In genomic region chr9:93419023-93419422, GRCh38 we compare ENCODE assay signal across 23 cellular contexts. TPM values are rescaled to one million over a fixed set of nuclear protein-coding genes. Genes with fewer than 3 reads are reported as not detected.
DNase-seq lines count a peak whose midpoint lies in the region; ATAC-seq, FAIRE-seq and TF ChIP-seq lines count a peak whose summit lies in the region.
"Had no signal": no experiment of that assay in that cellular context is flagged by ENCODE, and none has a peak within 500 bp of the region (broad histone marks: within the 10 kb centered on the region; RNA-seq: fewer than 3 reads in every experiment).

No MANE protein-coding gene starts in this region.

- no peak overlapping the region for H3K27ac Mint-ChIP-seq in endothelial cell (ENCODE audit: unreplicated experiment)
- H3K27ac Mint-ChIP-seq in CD8-positive, alpha-beta memory T cell: peak overlapping the region in 1 of 8 donors; percentile 26
- H3K27ac Mint-ChIP-seq: B cell; CD4-positive, alpha-beta T cell; CD8-positive, alpha-beta T cell had no signal

- no peaks in the 10 kb centered on the region for H3K27me3 ChIP-seq in HepG2 (ENCODE audit: control insufficient read depth in 1 of 2, insufficient read depth in 2 of 2, low read length in 2 of 2)
- no peaks in the 10 kb centered on the region for H3K27me3 ChIP-seq in right lobe of liver
- no peaks in the 10 kb centered on the region for H3K27me3 ChIP-seq in CD8-positive, alpha-beta memory T cell (ENCODE audit: insufficient read depth, low read length, poor library complexity, severe bottlenecking)
- H3K27me3 ChIP-seq: BLaER1 treated with 17β-estradiol and CSF1 and Interleukin-3, amounts not matched to agents 10 nM and 100 nM had no signal

- no peak for ATAC-seq in HepG2
- ATAC-seq in right lobe of liver: no peak
- ATAC-seq: A549; CD8-positive, alpha-beta T cell had no signal

- WGBS in HepG2 (ENCODE audit: low lambda C conversion rate): 6% methylated on average over 1 of the region's 1 CpG
- 63% methylated on average over 1 of the region's 1 CpG for WGBS in right lobe of liver (ENCODE audit: insufficient coverage, low coverage, low lambda C conversion rate, missing lambda C conversion rate)

- TF ChIP-seq EP300 in HepG2 (IDR thresholded peaks at IDR 0.05; ENCODE audit: low read depth in 2 of 2, low read length in 2 of 2) (no peak), HepG2 (CRISPR knock-in tag; IDR thresholded peaks at IDR 0.05; ENCODE audit: borderline replicate concordance) (no peak)

- no TSS peak for BruUV-seq in HepG2 (replicated peaks; lab: Mats Ljungman, UMichigan)

- in situ Hi-C loops in HepG2 (cut with HindIII; ENCODE audit: extremely low pct_ligation_motif_present, low pct_unique_long_range_greater_than_20kb): no loop called here

- H3K4me1 Mint-ChIP-seq in endothelial cell (ENCODE audit: unreplicated experiment): peaks cover 17% of the 10 kb centered on the region
- no peaks in the 10 kb centered on the region for H3K4me1 Mint-ChIP-seq in CD8-positive, alpha-beta memory T cell
- H3K4me1 Mint-ChIP-seq: B cell had no signal

- TF ChIP-seq POLR2A in HepG2 (IDR thresholded peaks at IDR 0.05; ENCODE audit: insufficient read depth in 1 of 2, low read depth in 2 of 2, low read length in 2 of 2) (no peak), right lobe of liver (IDR thresholded peaks at IDR 0.05) (no peak)

- no peak overlapping the region for H2AFZ ChIP-seq in HepG2 (ENCODE audit: low read length)

- CTCF ChIA-PET in HepG2 (lab: Yijun Ruan, JAX; ENCODE audit: low intra/inter-chr PET ratio, low total read pairs): no interaction called here
- CTCF ChIA-PET in CD8-positive, alpha-beta memory T cell (lab: Charles Lee): no interaction called here

- peaks cover 5% of the 10 kb centered on the region for H3K9me3 Mint-ChIP-seq in endothelial cell (ENCODE audit: unreplicated experiment)
- peaks cover 12 to 35% (median 24%) of the 10 kb centered on the region in 5 donors for H3K9me3 Mint-ChIP-seq in CD8-positive, alpha-beta memory T cell

- H3K4me3 ChIP-seq in HepG2 (replicated peaks in 1 of 3; ENCODE audit: insufficient read depth in 1 of 3, low read depth in 2 of 3, low read length in 3 of 3) (no peak overlapping the region), right lobe of liver (no peak overlapping the region)
- no peak overlapping the region for H3K4me3 ChIP-seq in CD8-positive, alpha-beta memory T cell (ENCODE audit: low read length)
- H3K4me3 ChIP-seq: A549; BLaER1 treated with 17β-estradiol and CSF1 and Interleukin-3, amounts not matched to agents 10 nM and 100 nM had no signal

- no peaks in the 10 kb centered on the region for H4K20me1 ChIP-seq in HepG2 (ENCODE audit: insufficient read depth, low read length)
- H4K20me1 ChIP-seq: BLaER1 treated with 17β-estradiol and CSF1 and Interleukin-3, amounts not matched to agents 10 nM and 100 nM had no signal

- DNase-seq in HepG2 (ENCODE audit: low spot score) (no peak), right lobe of liver (no peak), endothelial cell (ENCODE audit: low spot score) (no peak), NOMO-1 (lab: John Stamatoyannopoulos, UW; ENCODE audit: unreplicated experiment in 2 of 2) (no peak)
- no peak for DNase-seq in CD8-positive, alpha-beta memory T cell
- DNase-seq: AML-193; CD4-positive, alpha-beta T cell; CD8-positive, alpha-beta T cell; COR-L47; DMS 273 treated with DMSO at 0.1 percent for 48 hours; DMS153; DMS53; DMS79; DND-41; EL; GF-D8 had no signal

- POLR2A ChIA-PET in HepG2 (lab: Yijun Ruan, JAX): no interaction called here
- POLR2A ChIA-PET in CD8-positive, alpha-beta memory T cell (lab: Charles Lee): no interaction called here

- no peak overlapping the region for H3K4me2 ChIP-seq in HepG2 (ENCODE audit: low read depth, low read length)
- H3K4me2 ChIP-seq: A549; BLaER1 treated with 17β-estradiol and CSF1 and Interleukin-3, amounts not matched to agents 10 nM and 100 nM had no signal

- H3K27ac ChIP-seq in HepG2 (ENCODE audit: extremely low read length, insufficient read depth, low read length) (no peak overlapping the region), right lobe of liver (no peak overlapping the region)
- no peak overlapping the region for H3K27ac ChIP-seq in CD8-positive, alpha-beta memory T cell (ENCODE audit: low read depth, low read length)
- H3K27ac ChIP-seq: 22Rv1; A549; BLaER1 treated with 17β-estradiol and CSF1 and Interleukin-3, amounts not matched to agents 10 nM and 100 nM; C4-2B had no signal

- TF ChIP-seq CTCF in HepG2 (CRISPR knock-in tag; IDR thresholded peaks at IDR 0.05) (no peak), right lobe of liver (IDR thresholded peaks at IDR 0.05) (no peak), endothelial cell (IDR thresholded peaks at IDR 0.05; ENCODE audit: unreplicated experiment) (no peak)

- H3K9ac ChIP-seq in HepG2 (ENCODE audit: insufficient read depth, low read depth, low read length): no peak overlapping the region
- H3K9ac ChIP-seq: BLaER1 treated with 17β-estradiol and CSF1 and Interleukin-3, amounts not matched to agents 10 nM and 100 nM had no signal

- no peak for TF ChIP-seq RAD21 in HepG2 (CRISPR knock-in tag; IDR thresholded peaks at IDR 0.05)

- no peaks in the 10 kb centered on the region for H3K4me1 ChIP-seq in HepG2 (ENCODE audit: insufficient read depth, low read length)
- no peaks in the 10 kb centered on the region for H3K4me1 ChIP-seq in right lobe of liver
- H3K4me1 ChIP-seq in CD8-positive, alpha-beta memory T cell (ENCODE audit: insufficient read depth, low read length): no peaks in the 10 kb centered on the region
- H3K4me1 ChIP-seq: A549; BLaER1 treated with 17β-estradiol and CSF1 and Interleukin-3, amounts not matched to agents 10 nM and 100 nM had no signal

- peaks cover 8% of the 10 kb centered on the region for H3K36me3 Mint-ChIP-seq in endothelial cell (ENCODE audit: low read depth, unreplicated experiment)
- H3K36me3 Mint-ChIP-seq in CD8-positive, alpha-beta memory T cell: peaks cover 2 to 21% (median 4%) of the 10 kb centered on the region in 3 donors

- no peaks in the 10 kb centered on the region for H3K79me2 ChIP-seq in HepG2 (ENCODE audit: insufficient read depth, low read length)

- FAIRE-seq in HepG2 (lab: Jason Lieb, UNC): no peak
- FAIRE-seq: A549, GM12891, GM19239 had no signal

- intact Hi-C loops in HepG2 (cut with micrococcal nuclease; ENCODE audit: unreplicated experiment): no loop called here
- intact Hi-C loops in right lobe of liver (cut with DNase I): no loop called here

- H3K9me3 ChIP-seq in HepG2 (ENCODE audit: low read length) (no peaks in the 10 kb centered on the region; the same call in none of the 2 replicates), right lobe of liver (peaks cover 0 to 5% (median 0%) of the 10 kb centered on the region in 4 donors)
- peaks cover 5% of the 10 kb centered on the region for H3K9me3 ChIP-seq in CD8-positive, alpha-beta memory T cell (ENCODE audit: low read length)

- peak overlapping the region; percentile 17 for H3K4me3 Mint-ChIP-seq in endothelial cell (ENCODE audit: unreplicated experiment)
- H3K4me3 Mint-ChIP-seq in CD8-positive, alpha-beta memory T cell: no peak overlapping the region
- H3K4me3 Mint-ChIP-seq: B cell; CD4-positive, alpha-beta T cell; CD8-positive, alpha-beta T cell had no signal

- peaks cover 4% of the 10 kb centered on the region for H3K27me3 Mint-ChIP-seq in endothelial cell (ENCODE audit: unreplicated experiment)
- H3K27me3 Mint-ChIP-seq in CD8-positive, alpha-beta memory T cell: peaks cover 20 to 42% of the 10 kb centered on the region in 2 donors

- H3K36me3 ChIP-seq in HepG2 (replicated peaks in 1 of 2; ENCODE audit: control insufficient read depth in 1 of 2, insufficient read depth in 2 of 2, low read length in 2 of 2) (no peaks in the 10 kb centered on the region), right lobe of liver (no peaks in the 10 kb centered on the region)
- no peaks in the 10 kb centered on the region for H3K36me3 ChIP-seq in CD8-positive, alpha-beta memory T cell (ENCODE audit: insufficient read depth, low read length)
- H3K36me3 ChIP-seq: BLaER1 treated with 17β-estradiol and CSF1 and Interleukin-3, amounts not matched to agents 10 nM and 100 nM had no signal

RNA-seq across cellular contexts. Expression of gene FAM120A, which starts 32.5 kb away (rescaled TPM):
- total RNA-seq in HepG2 (2016; rRNA removed; fragmentation: Illumina TruSeq; extraction: Trizol): 41.3 and 41.8 TPM in 2 replicates
- total RNA-seq in HepG2 (2016; cell fraction: cytosol; rRNA removed; fragmentation: Illumina TruSeq; extraction: Trizol; ENCODE audit: low read depth): 99.4 and 110 TPM in 2 replicates
- 34.8 and 42.4 TPM in 2 replicates for total RNA-seq in HepG2 (2016; cell fraction: insoluble cytoplasmic fraction; rRNA removed; fragmentation: Illumina TruSeq; extraction: Trizol)
- total RNA-seq in HepG2 (2016; cell fraction: membrane; rRNA removed; fragmentation: Illumina TruSeq; extraction: Trizol): 53.4 and 57.8 TPM in 2 replicates
- 46.0 and 59.3 TPM in 2 replicates for total RNA-seq in HepG2 (2016; cell fraction: nucleus; rRNA removed; fragmentation: Illumina TruSeq; extraction: Trizol)
- 39.2 and 44.4 TPM in 2 replicates for polyA plus RNA-seq in HepG2 (2011; rRNA removed)
- 26.9 and 28.9 TPM in 2 replicates for polyA plus RNA-seq in HepG2 (2011; cell fraction: cytosol; rRNA removed)
- polyA plus RNA-seq in HepG2 (2011; cell fraction: nucleus; rRNA removed): 51.5 and 59.5 TPM in 2 replicates
- polyA plus RNA-seq in HepG2 (2012): 31.6 and 31.7 TPM in 2 replicates
- polyA plus RNA-seq in HepG2 (2016; cell fraction: cytosol; fragmentation: Illumina TruSeq; extraction: Trizol; ENCODE audit: low read depth): 9.1 and 10.0 TPM in 2 replicates
- polyA plus RNA-seq in HepG2 (2016; cell fraction: insoluble cytoplasmic fraction; fragmentation: Illumina TruSeq; extraction: Trizol; ENCODE audit: low read depth): 45.9 and 57.3 TPM in 2 replicates
- polyA plus RNA-seq in HepG2 (2016; cell fraction: membrane; fragmentation: Illumina TruSeq; extraction: Trizol; ENCODE audit: low read depth): 27.2 and 34.6 TPM in 2 replicates
- 71.5 and 73.7 TPM in 2 replicates for polyA plus RNA-seq in HepG2 (2016; cell fraction: nucleus; fragmentation: Illumina TruSeq; extraction: Trizol; ENCODE audit: insufficient read depth, low read depth)
- polyA minus RNA-seq in HepG2 (2011; rRNA and poly(A)+ RNA removed; ENCODE audit: low replicate concordance): 98.1 and 226 TPM in 2 replicates
- polyA minus RNA-seq in HepG2 (2011; cell fraction: cytosol; rRNA and poly(A)+ RNA removed): 69.2 and 72.5 TPM in 2 replicates
- 102 and 129 TPM in 2 replicates for polyA minus RNA-seq in HepG2 (2011; cell fraction: nucleus; rRNA and poly(A)+ RNA removed)
- 10 to 100 TPM; 61.9 to 92.1 (median 76.0) TPM for total RNA-seq in right lobe of liver
- total RNA-seq in endothelial cell (ENCODE audit: unreplicated experiment): 56.1 TPM
- total RNA-seq in CD8-positive, alpha-beta memory T cell: 100 to 1,000 TPM; 140 to 142 TPM
- 16.0 TPM for polyA plus RNA-seq in CD8-positive, alpha-beta memory T cell

RNA-seq across cellular contexts. Expression of gene FAM120AOS, which starts 34.4 kb away (rescaled TPM):
- total RNA-seq in HepG2 (2016; rRNA removed; fragmentation: Illumina TruSeq; extraction: Trizol): 32.0 and 34.6 TPM in 2 replicates
- total RNA-seq in HepG2 (2016; cell fraction: cytosol; rRNA removed; fragmentation: Illumina TruSeq; extraction: Trizol; ENCODE audit: low read depth): 63.1 and 65.2 TPM in 2 replicates
- total RNA-seq in HepG2 (2016; cell fraction: insoluble cytoplasmic fraction; rRNA removed; fragmentation: Illumina TruSeq; extraction: Trizol): 30.3 and 34.1 TPM in 2 replicates
- total RNA-seq in HepG2 (2016; cell fraction: membrane; rRNA removed; fragmentation: Illumina TruSeq; extraction: Trizol): 105 and 109 TPM in 2 replicates
- 19.5 and 23.6 TPM in 2 replicates for total RNA-seq in HepG2 (2016; cell fraction: nucleus; rRNA removed; fragmentation: Illumina TruSeq; extraction: Trizol)
- polyA plus RNA-seq in HepG2 (2011; rRNA removed): 23.8 and 28.2 TPM in 2 replicates
- 19.2 and 21.3 TPM in 2 replicates for polyA plus RNA-seq in HepG2 (2011; cell fraction: cytosol; rRNA removed)
- 13.3 and 17.0 TPM in 2 replicates for polyA plus RNA-seq in HepG2 (2011; cell fraction: nucleus; rRNA removed)
- 16.2 and 23.6 TPM in 2 replicates for polyA plus RNA-seq in HepG2 (2012)
- polyA plus RNA-seq in HepG2 (2016; cell fraction: cytosol; fragmentation: Illumina TruSeq; extraction: Trizol; ENCODE audit: low read depth): 84.3 and 93.9 TPM in 2 replicates
- polyA plus RNA-seq in HepG2 (2016; cell fraction: insoluble cytoplasmic fraction; fragmentation: Illumina TruSeq; extraction: Trizol; ENCODE audit: low read depth): 36.9 and 39.3 TPM in 2 replicates
- 109 and 110 TPM in 2 replicates for polyA plus RNA-seq in HepG2 (2016; cell fraction: membrane; fragmentation: Illumina TruSeq; extraction: Trizol; ENCODE audit: low read depth)
- polyA plus RNA-seq in HepG2 (2016; cell fraction: nucleus; fragmentation: Illumina TruSeq; extraction: Trizol; ENCODE audit: insufficient read depth, low read depth): 28.1 and 30.4 TPM in 2 replicates
- 19.7 and 40.4 TPM in 2 replicates for polyA minus RNA-seq in HepG2 (2011; rRNA and poly(A)+ RNA removed; ENCODE audit: low replicate concordance)
- 12.2 and 13.4 TPM in 2 replicates for polyA minus RNA-seq in HepG2 (2011; cell fraction: cytosol; rRNA and poly(A)+ RNA removed)
- polyA minus RNA-seq in HepG2 (2011; cell fraction: nucleus; rRNA and poly(A)+ RNA removed): 30.3 and 39.2 TPM in 2 replicates
- total RNA-seq in right lobe of liver: 10 to 100 TPM; 14.4 to 20.8 (median 17.9) TPM
- total RNA-seq in endothelial cell (ENCODE audit: unreplicated experiment): 38.7 TPM
- 10 to 100 TPM; 41.0 to 42.7 TPM for total RNA-seq in CD8-positive, alpha-beta memory T cell
- 62.6 TPM for polyA plus RNA-seq in CD8-positive, alpha-beta memory T cell
